8 cellular contexts compared by ENCODE assay signal in the genomic region with DNA sequence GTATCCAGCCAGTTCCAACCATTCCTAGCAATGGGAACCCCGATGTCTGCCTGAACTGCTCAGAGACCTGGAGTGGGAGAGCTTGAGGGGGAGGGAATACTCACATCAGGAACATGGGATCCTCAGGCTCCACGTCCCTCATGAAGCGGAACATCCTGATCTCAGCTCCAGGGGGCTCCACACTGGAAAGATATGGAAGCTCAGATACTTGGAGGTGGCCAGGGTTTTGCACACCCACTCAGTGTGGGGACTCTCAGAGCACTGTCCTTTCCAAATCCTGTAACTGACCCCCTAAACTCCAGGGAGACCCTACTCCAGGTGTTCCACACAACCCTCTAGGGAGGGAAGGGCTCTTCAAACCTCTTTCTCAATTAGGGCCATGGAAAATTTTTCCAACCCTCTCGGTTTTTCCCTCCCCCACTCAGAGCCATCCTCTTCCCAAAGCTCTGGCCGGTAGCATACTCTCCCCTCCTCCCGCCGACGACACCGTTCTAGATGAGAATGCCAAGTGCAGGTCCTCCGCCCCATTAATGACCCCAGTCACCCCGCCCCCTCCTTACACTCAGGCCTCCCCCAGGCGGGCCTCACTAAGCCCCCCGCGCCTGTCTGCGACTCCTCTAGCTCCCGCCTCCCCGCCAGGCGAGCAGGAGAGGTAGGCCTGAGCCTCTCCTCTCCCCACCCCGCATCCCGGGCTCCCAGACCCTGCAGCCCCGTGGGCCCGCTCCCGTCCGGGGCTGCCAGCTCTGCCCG. TPM values are rescaled to one million over a fixed set of nuclear protein-coding genes. Genes with fewer than 3 reads are reported as not detected.
DNase-seq lines count a peak whose midpoint lies in the region; ATAC-seq lines count a peak whose summit lies in the region.

No MANE protein-coding gene starts in this region.

- peak; percentile 29 for DNase-seq in activated T-cell treated with anti-CD3 and anti-CD28 coated beads, Interleukin-2, amount 50 U/mL, for 4 hours
- no peak for DNase-seq in activated T-cell treated with anti-CD3 and anti-CD28 coated beads, Interleukin-2, amount 50 U/mL, for 48 hours
- DNase-seq in NCI-H146 (lab: John Stamatoyannopoulos, UW) (peak; percentile 86), hepatic stellate cell (ENCODE audit: low spot score) (peak; percentile 84), retina (peak; percentile 49), posterior vena cava (ENCODE audit: low spot score) (no peak), activated gamma-delta T cell treated with Interleukin-2 at 50 U/mL for 16 hours (no peak)

- H3K9me3 Mint-ChIP-seq in activated T-cell treated with anti-CD3 and anti-CD28 coated beads, Interleukin-2, amount 50 U/mL, for 4 hours: no peaks in the 10 kb centered on the region

- no peaks in the 10 kb centered on the region for H3K27me3 Mint-ChIP-seq in activated T-cell treated with anti-CD3 and anti-CD28 coated beads, Interleukin-2, amount 50 U/mL, for 4 hours (ENCODE audit: low read depth)

- H3K27ac ChIP-seq in adipose tissue (ENCODE audit: low read depth, low read length): peak overlapping the region; percentile 4

- WGBS in adipose tissue, 3 donors: 5 to 6% (median 6%) methylated on average over 24 to 25 of the region's 25 CpGs

- peaks cover 14% of the 10 kb centered on the region for H3K4me1 Mint-ChIP-seq in activated T-cell treated with anti-CD3 and anti-CD28 coated beads, Interleukin-2, amount 50 U/mL, for 4 hours (ENCODE audit: low read depth)

- ATAC-seq in activated T-cell treated with anti-CD3 and anti-CD28 coated beads, Interleukin-2, amount 50 U/mL, for 4 hours: peak; percentile 3 to 12

- peak overlapping the region; percentile 92 for H3K4me3 Mint-ChIP-seq in activated T-cell treated with anti-CD3 and anti-CD28 coated beads, Interleukin-2, amount 50 U/mL, for 4 hours

- intact Hi-C loops in posterior vena cava (cut with DNase I): loop anchor here in 1 of 2 donors (2.0 kb wide), 1 partner anchor 26 kb away; no protein-coding TSS in a partner anchor

- H3K36me3 Mint-ChIP-seq in activated T-cell treated with anti-CD3 and anti-CD28 coated beads, Interleukin-2, amount 50 U/mL, for 4 hours (ENCODE audit: insufficient read depth): peaks cover 25% of the 10 kb centered on the region

RNA-seq across cellular contexts. Expression of a gene that starts 0.6 kb away (rescaled TPM):
- total RNA-seq in activated T-cell treated with anti-CD3 and anti-CD28 coated beads, Interleukin-2, amount 50 U/mL, for 4 hours: 100 to 1,000 TPM; 185 to 199 (median 189) TPM
- 100 to 1,000 TPM in 2 of 3 donors, 10 to 100 TPM in 1; 78.2 to 196 (median 188) TPM for polyA plus RNA-seq in adipose tissue
- total RNA-seq in posterior vena cava: 100 to 1,000 TPM; 106 to 145 TPM

RNA-seq across cellular contexts. Expression of a gene that starts 13.8 kb away (rescaled TPM):
- total RNA-seq in activated T-cell treated with anti-CD3 and anti-CD28 coated beads, Interleukin-2, amount 50 U/mL, for 4 hours: 10 to 100 TPM; 26.3 to 32.6 (median 29.4) TPM
- polyA plus RNA-seq in adipose tissue: 100 to 1,000 TPM in 2 of 3 donors, 10 to 100 TPM in 1; 71.7 to 632 (median 263) TPM
- total RNA-seq in posterior vena cava: 100 to 1,000 TPM; 373 to 398 TPM

RNA-seq across cellular contexts. Expression of a gene that starts 20.0 kb away (rescaled TPM):
- total RNA-seq in activated T-cell treated with anti-CD3 and anti-CD28 coated beads, Interleukin-2, amount 50 U/mL, for 4 hours: 100 to 1,000 TPM in 1 of 3 donors, 10 to 100 TPM in 2; 71.1 to 125 (median 86.4) TPM
- polyA plus RNA-seq in adipose tissue: 1 to 10 TPM in 2 of 3 donors, under 1 TPM in 1; 0.08 to 3.0 (median 1.0) TPM
- 1 to 10 TPM in 1 of 2 donors, under 1 TPM in 1; 0.57 to 1.2 TPM for total RNA-seq in posterior vena cava

RNA-seq across cellular contexts. Expression of a gene that starts 28.5 kb away (rescaled TPM):
- total RNA-seq in activated T-cell treated with anti-CD3 and anti-CD28 coated beads, Interleukin-2, amount 50 U/mL, for 4 hours: 10 to 100 TPM; 46.5 to 54.4 (median 48.1) TPM
- polyA plus RNA-seq in adipose tissue: 10 to 100 TPM; 33.5 to 71.9 (median 66.1) TPM
- 10 to 100 TPM; 46.0 to 54.5 TPM for total RNA-seq in posterior vena cava

RNA-seq across cellular contexts. Expression of a gene that starts 37.0 kb away (rescaled TPM):
- total RNA-seq in activated T-cell treated with anti-CD3 and anti-CD28 coated beads, Interleukin-2, amount 50 U/mL, for 4 hours: 10 to 100 TPM; 42.0 to 76.9 (median 51.4) TPM
- 10 to 100 TPM in 1 of 3 donors, 1 to 10 TPM in 2; 3.7 to 11.2 (median 7.6) TPM for polyA plus RNA-seq in adipose tissue
- 10 to 100 TPM; 12.9 to 36.0 TPM for total RNA-seq in posterior vena cava

Comparison
In these comparisons a context has a peak if more than half of its experiments do, and no peak if none do; other contexts are left out.
1. DNase-seq: peak in activated T-cell treated with anti-CD3 and anti-CD28 coated beads, Interleukin-2, amount 50 U/mL, for 4 hours (single experiment), NCI-H146 (single experiment), hepatic stellate cell (single experiment) and retina (single experiment); none in activated T-cell treated with anti-CD3 and anti-CD28 coated beads, Interleukin-2, amount 50 U/mL, for 48 hours (0 of 2), posterior vena cava (single experiment) and activated gamma-delta T cell treated with Interleukin-2 at 50 U/mL for 16 hours (single experiment).
2. RNA of a gene that starts 13.8 kb away (total RNA-seq): 373 to 398 TPM in posterior vena cava; 26.3 to 32.6 TPM in activated T-cell treated with anti-CD3 and anti-CD28 coated beads, Interleukin-2, amount 50 U/mL, for 4 hours; every median in the first group is over 10 times any median in the second.
3. RNA of a gene that starts 20.0 kb away (total RNA-seq): 71.1 to 125 TPM in activated T-cell treated with anti-CD3 and anti-CD28 coated beads, Interleukin-2, amount 50 U/mL, for 4 hours; 0.57 to 1.2 TPM in posterior vena cava; every median in the first group is over 10 times any median in the second.